ENCODE assay signal across 25 cellular contexts in genomic region chr18:46215902-46216723, GRCh38.
A peak's percentile ranks its signal among the peaks of the same experiment; 100 is the strongest.
DNase-seq lines count a peak whose midpoint lies in the region; ATAC-seq and TF ChIP-seq lines count a peak whose summit lies in the region.
"Had no signal": no experiment of that assay in that cellular context is flagged by ENCODE, and none has a peak within 500 bp of the region (broad histone marks: within the 10 kb centered on the region; RNA-seq: fewer than 3 reads in every experiment).

No MANE protein-coding gene starts in this region.

- H3K27me3 ChIP-seq in Panc1 (ENCODE audit: control insufficient read depth, insufficient read depth, low read length): no peaks in the 10 kb centered on the region
- H3K27me3 ChIP-seq: spleen had no signal

- ATAC-seq in activated T-cell treated with anti-CD3 and anti-CD28 coated beads, Interleukin-2, amount 50 U/mL, for 72 hours (replicated peaks in 1 of 2): peak; percentile 43 to 62
- ATAC-seq in Panc1 (peak; percentile 62; the same call in 1 of the 2 replicates), left lobe of liver (peak; percentile 94)
- ATAC-seq: T-cell had no signal

- H3K36me3 ChIP-seq in Panc1 (ENCODE audit: control insufficient read depth, insufficient read depth, low read length): no peaks in the 10 kb centered on the region

- no peak for DNase-seq in activated T-cell treated with anti-CD3 and anti-CD28 coated beads, Interleukin-2, amount 50 U/mL, for 72 hours
- DNase-seq in activated T-cell treated with anti-CD3 and anti-CD28 coated beads, Interleukin-2, amount 50 U/mL, for 48 hours: no peak
- no peak for DNase-seq in Panc1 (ENCODE audit: low read depth, low spot score)
- DNase-seq in epithelial cell of prostate (ENCODE audit: low read depth, low spot score): no peak
- peak; percentile 71 for DNase-seq in left lobe of liver (ENCODE audit: low spot score)
- no peak for DNase-seq in SW480 (ENCODE audit: low spot score)
- no peak for DNase-seq in medulla oblongata (ENCODE audit: extremely low spot score)
- no peak for DNase-seq in NCI-H526 treated with DMSO at 0.1 percent for 48 hours (lab: John Stamatoyannopoulos, UW)
- DNase-seq: activated T-cell treated with anti-CD3 and anti-CD28 coated beads, Interleukin-2, amount 50 U/mL, for 4 hours; C1 segment of cervical spinal cord; GOT3; NCI-H1105; NCI-H2029; NCI-H2227 treated with DMSO at 0.1 percent for 48 hours; NCI-H82; nucleus accumbens; SHP77; spleen; stimulated activated CD4-positive, alpha-beta T cell treated with anti-CD3 and anti-CD28 coated beads, Interleukin-4, amount 100 ng/mL, for 1 hour; stimulated activated naive CD4-positive, alpha-beta T cell; T-cell had no signal

- intact Hi-C loops in Panc1 (cut with micrococcal nuclease; ENCODE audit: unreplicated experiment): loop anchor here (5.0 kb wide), 1 partner anchor 44 kb away; a partner anchor contains a TSS

- H3K4me1 Mint-ChIP-seq in activated T-cell treated with anti-CD3 and anti-CD28 coated beads, Interleukin-2, amount 50 U/mL, for 72 hours (ENCODE audit: low read depth): peaks cover 63% of the 10 kb centered on the region

- H3K9me3 Mint-ChIP-seq in activated T-cell treated with anti-CD3 and anti-CD28 coated beads, Interleukin-2, amount 50 U/mL, for 72 hours: no peaks in the 10 kb centered on the region
- H3K9me3 Mint-ChIP-seq: activated T-cell treated with anti-CD3 and anti-CD28 coated beads, Interleukin-2, amount 50 U/mL, for 4 hours; brain; T-cell had no signal

- CTCF ChIA-PET in Panc1 (lab: Charles Lee): interaction anchor here (0.9 kb wide), 1 partner anchor 43 kb away, joined by 3 read pairs; a partner anchor contains a TSS

- no TSS peak for BruUV-seq in Panc1 (replicated peaks; lab: Mats Ljungman, UMichigan)

- POLR2A ChIA-PET in Panc1 (lab: Charles Lee): no interaction called here

- no peak overlapping the region for H3K4me3 Mint-ChIP-seq in activated T-cell treated with anti-CD3 and anti-CD28 coated beads, Interleukin-2, amount 50 U/mL, for 72 hours
- H3K4me3 Mint-ChIP-seq: activated T-cell treated with anti-CD3 and anti-CD28 coated beads, Interleukin-2, amount 50 U/mL, for 4 hours; brain; T-cell had no signal

- TF ChIP-seq CTCF in Panc1 (IDR thresholded peaks at IDR 0.05): no peak

- peaks cover 9 to 17% of the 10 kb centered on the region in 2 donors for H3K36me3 Mint-ChIP-seq in activated T-cell treated with anti-CD3 and anti-CD28 coated beads, Interleukin-2, amount 50 U/mL, for 72 hours (ENCODE audit: insufficient read depth in 2 of 2)

- H3K27me3 Mint-ChIP-seq in activated T-cell treated with anti-CD3 and anti-CD28 coated beads, Interleukin-2, amount 50 U/mL, for 72 hours (ENCODE audit: low read depth): no peaks in the 10 kb centered on the region
- H3K27me3 Mint-ChIP-seq: brain, T-cell had no signal

- in situ Hi-C loops in Panc1 (cut with HindIII; ENCODE audit: low pct_unique_long_range_greater_than_20kb, low sequenced_read_pairs): no loop called here

- H3K4me1 ChIP-seq in Panc1 (ENCODE audit: control insufficient read depth, insufficient read depth, low read length): no peaks in the 10 kb centered on the region; the same call in 1 of the 2 replicates

- peak overlapping the region; percentile 44; the same call in 1 of the 2 replicates for H3K27ac ChIP-seq in Panc1 (ENCODE audit: low read length)
- H3K27ac ChIP-seq in epithelial cell of prostate: peak overlapping the region; percentile 48
- H3K27ac ChIP-seq: coronary artery, HL-60, spleen had no signal

- H3K9me3 ChIP-seq in Panc1 (ENCODE audit: control insufficient read depth, insufficient read depth, low read depth, low read length): no peaks in the 10 kb centered on the region
- H3K9me3 ChIP-seq: spleen had no signal

- H3K27ac Mint-ChIP-seq in activated T-cell treated with anti-CD3 and anti-CD28 coated beads, Interleukin-2, amount 50 U/mL, for 72 hours: no peak overlapping the region
- H3K27ac Mint-ChIP-seq: brain had no signal

- peak overlapping the region; percentile 14 to 50; a peak in 3 of 4 replicates for H3K4me3 ChIP-seq in Panc1 (ENCODE audit: low read depth in 2 of 2, low read length in 2 of 2)
- H3K4me3 ChIP-seq: coronary artery, lung, spleen had no signal
